21 cellular contexts compared by ENCODE assay signal in genomic region chr10:1548146-1548545, GRCh38.
"Had no signal": no experiment of that assay in that cellular context is flagged by ENCODE, and none has a peak within 500 bp of the region (broad histone marks: within the 10 kb centered on the region; RNA-seq: fewer than 3 reads in every experiment).

No MANE protein-coding gene starts in this region.

- H3K27me3 ChIP-seq: thyroid gland, vagina had no signal

- H3K36me3 Mint-ChIP-seq: activated CD4-positive, alpha-beta memory T cell treated with anti-CD3 and anti-CD28 coated beads for 36 hours; activated CD8-positive, alpha-beta memory T cell treated with anti-CD3 and anti-CD28 coated beads, Interleukin-2, amount 10 ng/mL, durations not matched to agents 7 days and 5 days; activated naive CD8-positive, alpha-beta T cell treated with anti-CD3 and anti-CD28 coated beads for 36 hours; naive thymus-derived CD8-positive, alpha-beta T cell had no signal

- H3K27ac Mint-ChIP-seq: activated CD4-positive, alpha-beta memory T cell treated with anti-CD3 and anti-CD28 coated beads for 36 hours; activated CD4-positive, alpha-beta T cell treated with anti-CD3 and anti-CD28 coated beads for 36 hours; activated CD8-positive, alpha-beta memory T cell treated with anti-CD3 and anti-CD28 coated beads, Interleukin-2, amount 10 ng/mL, durations not matched to agents 7 days and 5 days; activated naive CD8-positive, alpha-beta T cell treated with anti-CD3 and anti-CD28 coated beads for 36 hours; activated T-helper 2 cell treated with anti-CD3 and anti-CD28 coated beads, Interferon-gamma antibody, Interleukin-2, Interleukin-4, amounts not matched to agents 10 μg/mL and 5 μg/mL and 100 μg/mL, durations not matched to agents 14 hours and 24 hours and 36 hours; brain; naive thymus-derived CD8-positive, alpha-beta T cell; progenitor cell of endocrine pancreas; stimulated activated naive CD8-positive, alpha-beta T cell treated with anti-CD3 and anti-CD28 coated beads, Interleukin-15, amount 100 ng/mL, for 72 hours had no signal

- H3K4me3 ChIP-seq: coronary artery, mucosa of descending colon, skin epidermis, thyroid gland, vagina had no signal

- DNase-seq: activated CD4-positive, alpha-beta memory T cell treated with anti-CD3 and anti-CD28 coated beads for 36 hours; activated CD4-positive, alpha-beta T cell treated with anti-CD3 and anti-CD28 coated beads for 36 hours; activated CD8-positive, alpha-beta memory T cell treated with anti-CD3 and anti-CD28 coated beads, Interleukin-2, amount 10 ng/mL, durations not matched to agents 7 days and 5 days; activated naive CD8-positive, alpha-beta T cell treated with anti-CD3 and anti-CD28 coated beads for 36 hours; activated T-cell treated with anti-CD3 and anti-CD28 coated beads, Interleukin-2, amount 50 U/mL, for 1 hour; mammary epithelial cell; nucleus accumbens; right cardiac atrium; stimulated activated naive CD8-positive, alpha-beta T cell treated with anti-CD3 and anti-CD28 coated beads, Interleukin-15, amount 100 ng/mL, for 72 hours; thyroid gland; WERI-Rb-1 had no signal

- H3K4me3 Mint-ChIP-seq: activated CD4-positive, alpha-beta memory T cell treated with anti-CD3 and anti-CD28 coated beads for 36 hours; activated CD4-positive, alpha-beta T cell treated with anti-CD3 and anti-CD28 coated beads for 36 hours; activated CD8-positive, alpha-beta memory T cell treated with anti-CD3 and anti-CD28 coated beads, Interleukin-2, amount 10 ng/mL, durations not matched to agents 7 days and 5 days; activated naive CD8-positive, alpha-beta T cell treated with anti-CD3 and anti-CD28 coated beads for 36 hours; brain; central memory CD8-positive, alpha-beta T cell; naive thymus-derived CD8-positive, alpha-beta T cell; stimulated activated naive CD8-positive, alpha-beta T cell treated with anti-CD3 and anti-CD28 coated beads, Interleukin-15, amount 100 ng/mL, for 72 hours had no signal

- H3K27me3 Mint-ChIP-seq: activated CD4-positive, alpha-beta memory T cell treated with anti-CD3 and anti-CD28 coated beads for 36 hours; activated CD4-positive, alpha-beta T cell treated with anti-CD3 and anti-CD28 coated beads for 36 hours; activated CD8-positive, alpha-beta memory T cell treated with anti-CD3 and anti-CD28 coated beads, Interleukin-2, amount 10 ng/mL, durations not matched to agents 7 days and 5 days; activated naive CD8-positive, alpha-beta T cell treated with anti-CD3 and anti-CD28 coated beads for 36 hours; stimulated activated naive CD8-positive, alpha-beta T cell treated with anti-CD3 and anti-CD28 coated beads, Interleukin-15, amount 100 ng/mL, for 72 hours had no signal

- H3K9me3 Mint-ChIP-seq: activated T-helper 2 cell treated with anti-CD3 and anti-CD28 coated beads, Interferon-gamma antibody, Interleukin-2, Interleukin-4, amounts not matched to agents 10 μg/mL and 5 μg/mL and 100 μg/mL, durations not matched to agents 14 hours and 24 hours and 36 hours; central memory CD8-positive, alpha-beta T cell had no signal

- H3K27ac ChIP-seq: coronary artery, skin epidermis, thyroid gland, vagina, WERI-Rb-1 had no signal

- FAIRE-seq: keratinocyte had no signal

- H3K4me1 Mint-ChIP-seq: activated CD4-positive, alpha-beta T cell treated with anti-CD3 and anti-CD28 coated beads for 36 hours; central memory CD8-positive, alpha-beta T cell; stimulated activated naive CD8-positive, alpha-beta T cell treated with anti-CD3 and anti-CD28 coated beads, Interleukin-15, amount 100 ng/mL, for 72 hours had no signal

- H3K36me3 ChIP-seq: thyroid gland, vagina, WERI-Rb-1 had no signal

- H3K9me3 ChIP-seq: mucosa of descending colon, thyroid gland, vagina had no signal

- H3K4me1 ChIP-seq: thyroid gland, vagina had no signal
